ENCODE assay signal across 9 cellular contexts in the genomic region with DNA sequence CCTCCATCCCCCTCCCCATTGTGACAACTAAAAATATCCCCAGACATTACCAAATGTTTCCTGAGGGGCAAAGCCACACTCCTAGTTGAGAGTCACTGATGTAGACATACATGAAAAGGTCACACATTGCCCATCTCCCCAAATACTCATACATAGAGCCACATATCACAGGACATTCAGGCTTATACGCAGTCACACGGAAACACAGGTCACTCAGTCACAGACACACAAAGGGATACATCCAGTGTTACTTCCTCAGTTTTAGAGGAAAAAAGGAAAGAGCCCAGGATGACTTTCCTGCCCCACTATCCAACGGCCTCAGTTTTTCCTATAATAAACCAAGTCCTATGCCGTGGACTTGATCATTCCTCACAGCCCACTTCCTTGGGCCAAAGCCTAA. TPM values are rescaled to one million over a fixed set of nuclear protein-coding genes. Genes with fewer than 3 reads are reported as not detected.
A peak's percentile ranks its signal among the peaks of the same experiment; 100 is the strongest.
DNase-seq lines count a peak whose midpoint lies in the region; ATAC-seq and TF ChIP-seq lines count a peak whose summit lies in the region.
"Had no signal": no experiment of that assay in that cellular context is flagged by ENCODE, and none has a peak within 500 bp of the region (broad histone marks: within the 10 kb centered on the region; RNA-seq: fewer than 3 reads in every experiment).

No MANE protein-coding gene starts in this region.

- no peak for TF ChIP-seq CTCF in Peyer's patch (IDR thresholded peaks at IDR 0.05)
- no peak for TF ChIP-seq CTCF in esophagus squamous epithelium (IDR thresholded peaks at IDR 0.05)
- TF ChIP-seq CTCF in psoas muscle (IDR thresholded peaks at IDR 0.05): no peak

- H3K36me3 ChIP-seq in Peyer's patch: peaks cover 0 to 14% (median 0%) of the 10 kb centered on the region in 3 donors
- peaks cover 8 to 26% (median 9%) of the 10 kb centered on the region in 3 donors for H3K36me3 ChIP-seq in esophagus squamous epithelium
- peaks cover 4 to 22% of the 10 kb centered on the region in 2 donors for H3K36me3 ChIP-seq in psoas muscle (ENCODE audit: insufficient read depth in 1 of 2, low read depth in 1 of 2)

- TF ChIP-seq POLR2A in Peyer's patch (IDR thresholded peaks at IDR 0.05) (no peak), esophagus squamous epithelium (IDR thresholded peaks at IDR 0.05) (no peak)

- DNase-seq in Peyer's patch (no peak), esophagus squamous epithelium (lab: John Stamatoyannopoulos, UW) (no peak), psoas muscle (no peak), sciatic nerve (ENCODE audit: low spot score) (no peak), NCI-H69 (lab: John Stamatoyannopoulos, UW) (no peak), NCI-H2196 treated with DMSO at 0.1 percent for 48 hours (lab: John Stamatoyannopoulos, UW; ENCODE audit: unreplicated experiment) (no peak)
- no peak for DNase-seq in NK-92 treated with Interleukin-12 subunit alpha and Interleukin-12 subunit beta, amount 100 ng/mL, for 24 hours (lab: John Stamatoyannopoulos, UW)
- DNase-seq: hippocampal formation had no signal

- peak overlapping the region in 3 of 4 donors; percentile 87 to 96 (median 90) for H3K27ac ChIP-seq in Peyer's patch
- peak overlapping the region; percentile 94 to 98 (median 96) for H3K27ac ChIP-seq in esophagus squamous epithelium
- H3K27ac ChIP-seq in psoas muscle: peak overlapping the region; percentile 90

- H3K9me3 ChIP-seq in Peyer's patch (no peaks in the 10 kb centered on the region), esophagus squamous epithelium (no peaks in the 10 kb centered on the region), psoas muscle (no peaks in the 10 kb centered on the region)

- no peak for ATAC-seq in psoas muscle
- ATAC-seq in sciatic nerve: no peak

- WGBS in esophagus squamous epithelium, 2 donors: 64 to 68% methylated on average over 4 of the region's 4 CpGs
- 76 to 80% (median 78%) methylated on average over 4 of the region's 4 CpGs for WGBS in psoas muscle, 3 donors

- H3K4me3 ChIP-seq in GM08714 (ENCODE audit: low read length): peak overlapping the region; percentile 90; the same call in 1 of the 2 replicates
- no peak overlapping the region for H3K4me3 ChIP-seq in Peyer's patch
- peak overlapping the region in 1 of 4 donors; percentile 85 for H3K4me3 ChIP-seq in esophagus squamous epithelium
- H3K4me3 ChIP-seq in psoas muscle: peak overlapping the region; percentile 75

- intact Hi-C loops in esophagus squamous epithelium (cut with DNase I) (no loop called here), psoas muscle (cut with DNase I) (no loop called here), sciatic nerve (cut with DNase I) (no loop called here)

- H3K4me1 ChIP-seq in Peyer's patch: peaks cover 0 to 49% (median 16%) of the 10 kb centered on the region in 4 donors
- H3K4me1 ChIP-seq in esophagus squamous epithelium: peaks cover 33 to 86% (median 47%) of the 10 kb centered on the region in 3 donors
- peaks cover 55% of the 10 kb centered on the region for H3K4me1 ChIP-seq in psoas muscle

- H3K27me3 ChIP-seq in Peyer's patch (no peaks in the 10 kb centered on the region), esophagus squamous epithelium (no peaks in the 10 kb centered on the region), psoas muscle (ENCODE audit: insufficient read depth in 3 of 3, low read length in 2 of 3) (no peaks in the 10 kb centered on the region)

RNA-seq across cellular contexts. Expression of a gene that starts 1.9 kb away (rescaled TPM):
- total RNA-seq in Peyer's patch: 10 to 100 TPM; 20.6 to 73.0 (median 60.1) TPM
- 10 to 100 TPM; 42.5 to 74.2 (median 58.8) TPM for total RNA-seq in esophagus squamous epithelium
- 10 to 100 TPM; 21.9 to 58.2 (median 38.0) TPM for total RNA-seq in psoas muscle
- polyA plus RNA-seq in psoas muscle: 10 to 100 TPM; 46.7 to 85.3 (median 65.9) TPM
- total RNA-seq in sciatic nerve: 73.9 TPM

RNA-seq across cellular contexts. Expression of a gene that starts 3.0 kb away (rescaled TPM):
- total RNA-seq in Peyer's patch (10 to 100 TPM; 20.0 to 42.1 (median 32.4) TPM), esophagus squamous epithelium (10 to 100 TPM in 1 of 4 donors, 1 to 10 TPM in 3; 7.5 to 13.2 (median 8.0) TPM), psoas muscle (10 to 100 TPM; 17.0 to 39.0 (median 27.6) TPM), sciatic nerve (58.1 TPM)
- polyA plus RNA-seq in psoas muscle: 10 to 100 TPM; 31.3 to 54.6 (median 31.3) TPM

RNA-seq across cellular contexts. Expression of a gene that starts 6.3 kb away (rescaled TPM):
- 10 to 100 TPM; 14.5 to 21.6 (median 16.6) TPM for total RNA-seq in Peyer's patch
- 10 to 100 TPM in 1 of 4 donors, 1 to 10 TPM in 3; 3.7 to 14.4 (median 8.1) TPM for total RNA-seq in esophagus squamous epithelium
- 1 to 10 TPM; 3.7 to 5.6 (median 5.0) TPM for total RNA-seq in psoas muscle
- polyA plus RNA-seq in psoas muscle: 10 to 100 TPM in 1 of 3 donors, 1 to 10 TPM in 2; 4.3 to 12.6 (median 6.3) TPM
- total RNA-seq in sciatic nerve: 11.8 TPM

RNA-seq across cellular contexts. Expression of a gene that starts 14.9 kb away (rescaled TPM):
- total RNA-seq in Peyer's patch: 100 to 1,000 TPM in 2 of 4 donors, 10 to 100 TPM in 2; 48.2 to 130 (median 91.6) TPM
- total RNA-seq in esophagus squamous epithelium: 10 to 100 TPM in 3 of 4 donors, 1 to 10 TPM in 1; 5.9 to 31.7 (median 14.1) TPM
- 10 to 100 TPM; 47.1 to 75.4 (median 50.3) TPM for total RNA-seq in psoas muscle
- 10 to 100 TPM; 23.1 to 40.4 (median 23.5) TPM for polyA plus RNA-seq in psoas muscle
- total RNA-seq in sciatic nerve: 78.9 TPM

RNA-seq across cellular contexts. Expression of a gene that starts 16.1 kb away (rescaled TPM):
- total RNA-seq in Peyer's patch (100 to 1,000 TPM; 172 to 321 (median 193) TPM), esophagus squamous epithelium (100 to 1,000 TPM; 144 to 225 (median 204) TPM), psoas muscle (100 to 1,000 TPM in 2 of 4 donors, 10 to 100 TPM in 2; 87.6 to 118 (median 95.0) TPM), sciatic nerve (72.8 TPM)
- 100 to 1,000 TPM; 147 to 266 (median 172) TPM for polyA plus RNA-seq in psoas muscle

Comparison
In these comparisons a context has a peak if more than half of its experiments do, and no peak if none do; other contexts are left out.
1. H3K4me3 ChIP-seq: peak in GM08714 (single experiment) and psoas muscle (single experiment); none in Peyer's patch (0 of 4).
2. Peak in every context shown above with its lines, with median percentiles within 50 percentile points of each other: H3K27ac ChIP-seq.